ENCODE assay signal across 9 cellular contexts in the genomic region with DNA sequence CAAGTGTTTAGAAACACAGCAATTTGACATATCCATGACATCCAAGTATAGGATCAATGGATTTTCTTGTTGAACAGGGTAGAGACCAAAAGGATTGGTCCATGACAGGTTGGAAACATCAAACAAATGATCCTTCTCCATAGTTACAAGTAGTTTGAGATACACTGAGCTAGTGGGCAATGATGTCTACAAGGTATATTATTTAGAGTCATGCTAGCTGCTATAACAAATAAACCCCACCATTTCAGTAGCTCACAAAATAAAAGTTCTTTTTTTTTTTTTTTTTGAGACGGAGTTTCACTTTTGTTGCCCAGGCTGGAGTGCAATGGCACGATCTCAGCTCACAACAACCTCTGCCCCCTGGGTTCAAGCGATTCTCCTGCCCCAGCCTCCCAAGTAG. TPM values are rescaled to one million over a fixed set of nuclear protein-coding genes. Genes with fewer than 3 reads are reported as not detected.
"Had no signal": no experiment of that assay in that cellular context is flagged by ENCODE, and none has a peak within 500 bp of the region (broad histone marks: within the 10 kb centered on the region; RNA-seq: fewer than 3 reads in every experiment).

No MANE protein-coding gene starts in this region.

- DNase-seq: H9, HCEC 1CT, KG1 had no signal

- ATAC-seq: GM23338 had no signal

- H3K27ac Mint-ChIP-seq: GM23338, H9 had no signal

- H3K4me2 ChIP-seq: GM23338 had no signal

- H2AFZ ChIP-seq: GM23338 had no signal

- H3K4me3 ChIP-seq: GM23338 had no signal

- H3K27me3 Mint-ChIP-seq: IgD-negative memory B cell had no signal

- FAIRE-seq: H1, H54, HTR-8/SVneo had no signal

- H3K4me3 Mint-ChIP-seq: GM23338, H9 had no signal

RNA-seq across cellular contexts. Expression of a gene that starts 21.7 kb away (rescaled TPM):
- total RNA-seq: GM23338, H1, H9, HT-29 had no signal
- polyA plus RNA-seq: GM23338, H1, IgD-negative memory B cell had no signal
